ENCODE assay signal across 25 cellular contexts in genomic region chr11:121095561-121095960, GRCh38. TPM values are rescaled to one million over a fixed set of nuclear protein-coding genes. Genes with fewer than 3 reads are reported as not detected.
"Had no signal": no experiment of that assay in that cellular context is flagged by ENCODE, and none has a peak within 500 bp of the region (broad histone marks: within the 10 kb centered on the region; RNA-seq: fewer than 3 reads in every experiment).

No MANE protein-coding gene starts in this region.

- ATAC-seq: activated CD4-positive, CD25-positive, alpha-beta regulatory T cell treated with anti-CD3 and anti-CD28 coated beads, Interleukin-2, amount 50 U/mL, for 24 hours; activated CD8-positive, alpha-beta T cell treated with anti-CD3 and anti-CD28 coated beads for 36 hours; activated T-cell treated with anti-CD3 and anti-CD28 coated beads, Interleukin-2, amount 50 U/mL, for 4 hours; activated T-helper 17 cell treated with anti-CD3 and anti-CD28 coated beads, Interleukin-2, amount 50 U/mL, for 72 hours; gastrocnemius medialis; heart left ventricle; T-helper 17 cell had no signal

- DNase-seq: activated B cell treated with CpG ODN at 0.5 μM for 24 hours; activated CD4-positive, alpha-beta T cell treated with anti-CD3 and anti-CD28 coated beads for 48 hours; activated CD4-positive, alpha-beta T cell treated with anti-CD3 and anti-CD28 coated beads, Interleukin-2, amount 50 U/mL, for 1 hour; activated CD4-positive, alpha-beta T cell treated with anti-CD3 and anti-CD28 coated beads, Interleukin-2, amount 50 U/mL, for 48 hours; activated CD8-positive, alpha-beta memory T cell treated with anti-CD3 and anti-CD28 coated beads for 24 hours; activated CD8-positive, alpha-beta T cell treated with anti-CD3 and anti-CD28 coated beads for 36 hours; activated effector memory CD4-positive, alpha-beta T cell treated with Interleukin-2 at 50 U/mL for 16 hours; activated gamma-delta T cell treated with Interleukin-2 at 50 U/mL for 16 hours; activated naive CD4-positive, alpha-beta T cell treated with Interleukin-2 at 50 U/mL for 16 hours; activated naive CD8-positive, alpha-beta T cell treated with anti-CD3 and anti-CD28 coated beads for 36 hours; activated T-cell treated with anti-CD3 and anti-CD28 coated beads, Interleukin-2, amount 50 U/mL, for 4 hours; dorsolateral prefrontal cortex; effector memory CD4-positive, alpha-beta T cell; endodermal cell; esophagus squamous epithelium; gastrocnemius medialis; glutamatergic neuron; heart left ventricle; T-helper 1 cell; T-helper 17 cell; T1000; WERI-Rb-1 had no signal

RNA-seq across cellular contexts. Expression of gene TECTA, which starts 5.5 kb away (rescaled TPM):
- total RNA-seq: ascending aorta had no signal
